1 cellular context compared by ENCODE assay signal in genomic region chr1:234866007-234866866, GRCh38.
TF ChIP-seq lines count a peak whose summit lies in the region.

No MANE protein-coding gene starts in this region.

TF ChIP-seq in HepG2, 621 proteins besides CTCF, POLR2A, EP300 and RAD21 (continued from another document):
- no peak for TF ChIP-seq ZNF333 (CRISPR knock-in tag; IDR thresholded peaks at IDR 0.05; ENCODE audit: borderline replicate concordance)
- peak; percentile 79; the same call in 1 of the 2 replicates for TF ChIP-seq SOX5 (CRISPR knock-in tag; IDR thresholded peaks at IDR 0.05; ENCODE audit: borderline replicate concordance)
- peak; percentile 39; the same call in 1 of the 2 replicates for TF ChIP-seq ZNF644 (CRISPR knock-in tag; IDR thresholded peaks at IDR 0.05; ENCODE audit: low read depth)
- peak; percentile 82; the same call in 1 of the 2 replicates for TF ChIP-seq TFAP4 (IDR thresholded peaks at IDR 0.05; ENCODE audit: borderline replicate concordance, low read depth)
- TF ChIP-seq TP53 (CRISPR knock-in tag; conservative IDR thresholded peaks at IDR 0.05), result no peak
- no peak for TF ChIP-seq MNT (IDR thresholded peaks at IDR 0.05)
- TF ChIP-seq ZNF138 (CRISPR knock-in tag; IDR thresholded peaks at IDR 0.05; ENCODE audit: low read depth), result no peak
- TF ChIP-seq RARA (CRISPR knock-in tag; IDR thresholded peaks at IDR 0.05), result peak; percentile 41; the same call in 1 of the 2 replicates
- TF ChIP-seq ZNF33A (CRISPR knock-in tag; IDR thresholded peaks at IDR 0.05; ENCODE audit: borderline replicate concordance), result no peak
- TF ChIP-seq ZXDC (CRISPR knock-in tag; IDR thresholded peaks at IDR 0.05), result 0 out of 2 replicates have a peak, but pooled peaks have one; percentile 32
- no peak for TF ChIP-seq ATF7 (IDR thresholded peaks at IDR 0.05)
- TF ChIP-seq ATF7 (CRISPR knock-in tag; IDR thresholded peaks at IDR 0.05), result no peak
- no peak for TF ChIP-seq HOXA7 (CRISPR knock-in tag; IDR thresholded peaks at IDR 0.05)
- TF ChIP-seq FOSL2 (CRISPR knock-in tag; IDR thresholded peaks at IDR 0.05), result peak; percentile 96
- no peak for TF ChIP-seq ZFP37 (CRISPR knock-in tag; IDR thresholded peaks at IDR 0.05; ENCODE audit: borderline replicate concordance)
- TF ChIP-seq ZNF691 (CRISPR knock-in tag; IDR thresholded peaks at IDR 0.05; ENCODE audit: borderline replicate concordance, low read depth), result 0 out of 2 replicates have a peak, but pooled peaks have one; percentile 56
- TF ChIP-seq AKNA (CRISPR knock-in tag; IDR thresholded peaks at IDR 0.05; ENCODE audit: borderline replicate concordance), result no peak
- TF ChIP-seq SOX6 (IDR thresholded peaks at IDR 0.05), result no peak
- peak; percentile 65 for TF ChIP-seq SOX6 (CRISPR knock-in tag; IDR thresholded peaks at IDR 0.05)
- 0 out of 2 replicates have a peak, but pooled peaks have one; percentile 17 for TF ChIP-seq HIC2 (CRISPR knock-in tag; IDR thresholded peaks at IDR 0.05; ENCODE audit: low read depth)
- no peak for TF ChIP-seq ZSCAN31 (CRISPR knock-in tag; IDR thresholded peaks at IDR 0.05; ENCODE audit: low read depth)
- TF ChIP-seq ARID5B (CRISPR knock-in tag; IDR thresholded peaks at IDR 0.05), result peak; percentile 70
- no peak for TF ChIP-seq MXD4 (CRISPR knock-in tag; IDR thresholded peaks at IDR 0.05)
- TF ChIP-seq ZNF737 (CRISPR knock-in tag; IDR thresholded peaks at IDR 0.05; ENCODE audit: borderline replicate concordance), result no peak
- no peak for TF ChIP-seq FOXJ3 (CRISPR knock-in tag; IDR thresholded peaks at IDR 0.05; ENCODE audit: borderline replicate concordance)
- TF ChIP-seq DRAP1 (CRISPR knock-in tag; IDR thresholded peaks at IDR 0.05), result 0 out of 2 replicates have a peak, but pooled peaks have one; percentile 33
- TF ChIP-seq ZNF362 (CRISPR knock-in tag; IDR thresholded peaks at IDR 0.05; ENCODE audit: borderline replicate concordance), result 0 out of 2 replicates have a peak, but pooled peaks have one; percentile 49
- TF ChIP-seq ZSCAN20 (CRISPR knock-in tag; IDR thresholded peaks at IDR 0.05; ENCODE audit: borderline replicate concordance), result no peak
- no peak for TF ChIP-seq FOXK1 (CRISPR knock-in tag; IDR thresholded peaks at IDR 0.05; ENCODE audit: borderline replicate concordance, low read depth)
- peak; percentile 45; the same call in 1 of the 2 replicates for TF ChIP-seq CEBPB (IDR thresholded peaks at IDR 0.05; ENCODE audit: borderline replicate concordance, low read depth, low read length)
- TF ChIP-seq CHD2 (IDR thresholded peaks at IDR 0.05; ENCODE audit: low read depth, low read length), result no peak
- TF ChIP-seq ZC3H13 (CRISPR knock-in tag; IDR thresholded peaks at IDR 0.05), result no peak
- TF ChIP-seq FOXP1 (IDR thresholded peaks at IDR 0.05), result no peak
- TF ChIP-seq FOXP1 (CRISPR knock-in tag; IDR thresholded peaks at IDR 0.05), result peak; percentile 19; the same call in 1 of the 2 replicates
- TF ChIP-seq ZFP91 (CRISPR knock-in tag; IDR thresholded peaks at IDR 0.05; ENCODE audit: borderline replicate concordance), result 0 out of 2 replicates have a peak, but pooled peaks have one; percentile 15
- 0 out of 2 replicates have a peak, but pooled peaks have one; percentile 34 for TF ChIP-seq ZBTB38 (CRISPR knock-in tag; IDR thresholded peaks at IDR 0.05)
TF ChIP-seq in HepG2: peak in this region for 55.
